Comparison of ENCODE assay signal across 8 cellular contexts in genomic region chr5:157290981-157291711, GRCh38.
DNase-seq lines count a peak whose midpoint lies in the region; ATAC-seq and TF ChIP-seq lines count a peak whose summit lies in the region.

No MANE protein-coding gene starts in this region.

- H3F3A ChIP-seq in SU-DHL-6 (ENCODE audit: insufficient read depth) = no peaks in the 10 kb centered on the region

- H3K9ac ChIP-seq in SU-DHL-6 (ENCODE audit: low read length) = no peak overlapping the region

- H3K36me3 Mint-ChIP-seq in memory B cell = peaks cover 56% of the 10 kb centered on the region

- no peak overlapping the region for H3K4me3 ChIP-seq in SU-DHL-6 (ENCODE audit: insufficient read depth, low read length, poor library complexity, severe bottlenecking)

- no peaks in the 10 kb centered on the region for H4K20me1 ChIP-seq in SU-DHL-6 (ENCODE audit: low read depth, low read length)

- no peak overlapping the region for H2AFZ ChIP-seq in SU-DHL-6 (ENCODE audit: low read depth, low read length, severe bottlenecking)

- peaks cover 57% of the 10 kb centered on the region for H3K36me3 ChIP-seq in SU-DHL-6 (ENCODE audit: low read length)

- no peaks in the 10 kb centered on the region for H3K9me2 ChIP-seq in SU-DHL-6 (replicated peaks; ENCODE audit: insufficient read depth, low read length)

- H3K27me3 Mint-ChIP-seq in memory B cell = no peaks in the 10 kb centered on the region

- no peaks in the 10 kb centered on the region for H3K9me3 ChIP-seq in SU-DHL-6 (ENCODE audit: insufficient read depth, low read length)

- ATAC-seq in HG02884 (IDR thresholded peaks at IDR 0.05; ENCODE audit: unreplicated experiment) (peak; percentile 67), memory B cell (ENCODE audit: low read depth) (peak; percentile 98)

- DNase-seq in activated CD8-positive, alpha-beta memory T cell treated with anti-CD3 and anti-CD28 coated beads for 24 hours = peak; percentile 66
- no peak for DNase-seq in activated CD8-positive, alpha-beta memory T cell treated with anti-CD3 and anti-CD28 coated beads, Interleukin-2, amount 50 U/mL, for 4 hours
- DNase-seq in memory B cell (ENCODE audit: low spot score in 2 of 2) (peak in 1 of 2 donors; percentile 59), GF-D8 (lab: John Stamatoyannopoulos, UW) (no peak), anterior cingulate cortex (lab: John Stamatoyannopoulos, UW) (no peak)
- no peak for DNase-seq in stimulated activated CD4-positive, alpha-beta T cell treated with anti-CD3 and anti-CD28 coated beads, Interleukin-4, amount 100 ng/mL, for 4 hours

- H3K4me3 Mint-ChIP-seq in memory B cell = no peak overlapping the region

- peak overlapping the region; percentile 0; the same call in 1 of the 2 replicates for H3K27ac ChIP-seq in SU-DHL-6 (ENCODE audit: low read depth, low read length)

- H3K27me3 ChIP-seq in SU-DHL-6 (ENCODE audit: low read length) = no peaks in the 10 kb centered on the region

- H3K79me2 ChIP-seq in SU-DHL-6 (ENCODE audit: insufficient read depth, low read length) = peaks cover 7% of the 10 kb centered on the region; the same call in 1 of the 2 replicates

- peak overlapping the region; percentile 95 for H3K27ac Mint-ChIP-seq in memory B cell

- peaks cover 1% of the 10 kb centered on the region for H3K9me3 Mint-ChIP-seq in memory B cell

- H3K4me2 ChIP-seq in SU-DHL-6 (ENCODE audit: low read depth, low read length, poor library complexity, severe bottlenecking) = no peak overlapping the region

- no peak for TF ChIP-seq CTCF in SU-DHL-6 (IDR thresholded peaks at IDR 0.05; ENCODE audit: insufficient read depth, low read length, poor library complexity, severe bottlenecking)

- H3K4me1 Mint-ChIP-seq in memory B cell = peaks cover 22% of the 10 kb centered on the region
